ENCODE assay signal across 13 cellular contexts in the genomic region with DNA sequence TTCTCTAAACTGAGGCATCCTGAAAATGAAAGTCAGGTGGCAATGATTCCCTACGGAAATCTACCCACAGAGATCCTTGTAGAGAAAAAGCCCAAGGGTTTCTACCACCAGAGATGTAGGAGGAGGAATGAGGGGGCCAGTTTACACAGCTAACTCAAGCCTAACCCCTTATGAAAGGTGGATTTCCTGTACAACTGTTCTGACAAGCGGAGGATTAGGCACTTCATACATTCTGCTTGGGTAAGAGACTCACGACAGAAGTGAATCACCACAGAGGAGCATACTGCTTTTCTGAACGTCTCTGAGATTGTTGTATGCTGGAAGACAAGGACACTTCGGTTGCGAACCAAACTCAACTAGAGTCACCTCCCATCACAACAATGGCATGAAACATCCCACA.
DNase-seq lines count a peak whose midpoint lies in the region; ATAC-seq, FAIRE-seq and TF ChIP-seq lines count a peak whose summit lies in the region.
"Had no signal": no experiment of that assay in that cellular context is flagged by ENCODE, and none has a peak within 500 bp of the region (broad histone marks: within the 10 kb centered on the region; RNA-seq: fewer than 3 reads in every experiment).

No MANE protein-coding gene starts in this region.

- H3K36me3 ChIP-seq in heart left ventricle (peaks cover 0 to 37% (median 4%) of the 10 kb centered on the region in 9 donors), GM12878 (ENCODE audit: control insufficient read depth in 2 of 2, insufficient read depth in 2 of 2, low read length in 1 of 2) (peaks cover 11 to 25% of the 10 kb centered on the region in 2 experiments), muscle layer of duodenum (ENCODE audit: control insufficient read depth in 1 of 2, insufficient read depth in 2 of 2, low read length in 2 of 2) (peaks cover 0 to 10% of the 10 kb centered on the region in 2 donors), upper lobe of left lung (peaks cover 0 to 7% (median 4%) of the 10 kb centered on the region in 4 donors)
- H3K36me3 ChIP-seq: BE2C had no signal

- no peak overlapping the region for H2AFZ ChIP-seq in GM12878 (ENCODE audit: control insufficient read depth, low read depth, low read length)

- TF ChIP-seq POLR2A in heart left ventricle (IDR thresholded peaks at IDR 0.05) (no peak), GM12878 (IDR thresholded peaks at IDR 0.05; ENCODE audit: low read depth, low read length) (no peak), upper lobe of left lung (IDR thresholded peaks at IDR 0.05) (no peak)

- peak; percentile 7 for FAIRE-seq in GM12878 (lab: Jason Lieb, UNC)

- H3K4me1 ChIP-seq in heart left ventricle (peaks cover 0 to 56% (median 32%) of the 10 kb centered on the region in 12 donors), GM12878 (ENCODE audit: control insufficient read depth, insufficient read depth, low read length) (peaks cover 17% of the 10 kb centered on the region), muscle layer of duodenum (ENCODE audit: control insufficient read depth in 1 of 2, insufficient read depth in 2 of 2, low read length in 2 of 2) (peaks cover 0 to 7% of the 10 kb centered on the region in 2 donors), upper lobe of left lung (peaks cover 4 to 14% (median 11%) of the 10 kb centered on the region in 4 donors)
- H3K4me1 ChIP-seq: BE2C had no signal

- no peak for TF ChIP-seq CTCF in heart left ventricle (IDR thresholded peaks at IDR 0.05)
- TF ChIP-seq CTCF in GM12878 (IDR thresholded peaks at IDR 0.05 in 2 of 3, conservative IDR thresholded peaks at IDR 0.05 in 1 of 3; ENCODE audit: control insufficient read depth in 2 of 3, extremely low read depth in 1 of 3, insufficient read depth in 1 of 3, low read depth in 3 of 3, low read length in 3 of 3), result no peak
- TF ChIP-seq CTCF in upper lobe of left lung (IDR thresholded peaks at IDR 0.05), result no peak

- no peak for TF ChIP-seq RAD21 in GM12878 (IDR thresholded peaks at IDR 0.05; ENCODE audit: insufficient read depth, low read depth, low read length)

- in situ Hi-C loops in GM12878 (cut with MboI), result no loop called here

- RAD21 ChIA-PET in GM12878 (lab: Charles Lee; ENCODE audit: unreplicated experiment), result interaction anchor here (0.6 to 4.2 kb wide), 9 partner anchors 8 to 177 kb away, joined by 3 to 18 read pairs (median 5); a partner anchor contains a TSS

- no peaks in the 10 kb centered on the region for H4K20me1 ChIP-seq in GM12878 (ENCODE audit: control insufficient read depth, insufficient read depth)

- DNase-seq in heart left ventricle (no peak), Right ventricle myocardium inferior (ENCODE audit: missing footprints) (no peak), GM12878 (ENCODE audit: low read depth, low spot score) (no peak), upper lobe of left lung (no peak), AG08395 (ENCODE audit: low spot score) (no peak), foreskin melanocyte (no peak)
- DNase-seq: BE2C; effector memory CD8-positive, alpha-beta T cell; NCI-H1436 treated with DMSO at 0.1 percent for 48 hours; stimulated activated CD8-positive, alpha-beta memory T cell treated with anti-CD3 and anti-CD28 coated beads, Interleukin-4, amount 100 ng/mL, for 48 hours had no signal

- POLR2A ChIA-PET in GM12878 (lab: Charles Lee), result interaction anchor here (1.0 to 1.7 kb wide), 6 partner anchors 11 to 136 kb away, joined by 3 to 5 read pairs (median 4); no protein-coding TSS in a partner anchor

- H3K4me2 ChIP-seq in GM12878 (ENCODE audit: control insufficient read depth, insufficient read depth), result no peak overlapping the region

- H3K79me2 ChIP-seq in GM12878 (ENCODE audit: control insufficient read depth, insufficient read depth, low read length), result peaks cover 4% of the 10 kb centered on the region

- H3K9ac ChIP-seq in GM12878 (ENCODE audit: control insufficient read depth, insufficient read depth, low read length), result no peak overlapping the region

- ATAC-seq in heart left ventricle (no peak), Right ventricle myocardium inferior (no peak), GM12878 (peak; percentile 26; the same call in 1 of the 3 replicates), upper lobe of left lung (ENCODE audit: low FRiP score in 2 of 2) (no peak), GM21717 (IDR thresholded peaks at IDR 0.05; ENCODE audit: unreplicated experiment) (no peak)
- ATAC-seq: effector memory CD8-positive, alpha-beta T cell had no signal

- CTCF ChIA-PET in GM12878 (lab: Yijun Ruan, JAX), result interaction anchor here (0.6 to 6.1 kb wide), 13 partner anchors 9 to 174 kb away, joined by 3 to 37 read pairs (median 6); a partner anchor contains a TSS

- H3K4me3 ChIP-seq in heart left ventricle (no peak overlapping the region), GM12878 (no peak overlapping the region), muscle layer of duodenum (ENCODE audit: low read depth in 1 of 2, low read length in 2 of 2) (no peak overlapping the region), upper lobe of left lung (no peak overlapping the region)
- H3K4me3 ChIP-seq: lung had no signal

- no peaks in the 10 kb centered on the region for H3K9me3 ChIP-seq in heart left ventricle
- H3K9me3 ChIP-seq in GM12878 (replicated peaks; ENCODE audit: control insufficient read depth, insufficient read depth, low read length), result no peaks in the 10 kb centered on the region
- H3K9me3 ChIP-seq in muscle layer of duodenum (ENCODE audit: control insufficient read depth in 1 of 2, low read length in 2 of 2), result no peaks in the 10 kb centered on the region
- no peaks in the 10 kb centered on the region for H3K9me3 ChIP-seq in upper lobe of left lung
- H3K9me3 ChIP-seq: BE2C had no signal

- no peak for TF ChIP-seq EP300 in GM12878 (IDR thresholded peaks at IDR 0.05; ENCODE audit: borderline replicate concordance in 1 of 2, control insufficient read depth in 1 of 2, low read depth in 2 of 2, low read length in 2 of 2)
- TF ChIP-seq EP300 in upper lobe of left lung (IDR thresholded peaks at IDR 0.05), result no peak

- H3K27me3 ChIP-seq in heart left ventricle (no peaks in the 10 kb centered on the region), GM12878 (replicated peaks in 1 of 2; ENCODE audit: control insufficient read depth in 2 of 2, insufficient read depth in 2 of 2, low read length in 1 of 2) (no peaks in the 10 kb centered on the region), muscle layer of duodenum (ENCODE audit: low read depth, low read length) (no peaks in the 10 kb centered on the region), upper lobe of left lung (no peaks in the 10 kb centered on the region)
- H3K27me3 ChIP-seq: BE2C had no signal

- SMC1A ChIA-PET in GM12878 (lab: Charles Lee; ENCODE audit: uncharacterized antibody, unreplicated experiment), result interaction anchor here (1.0 to 3.5 kb wide), 13 partner anchors 8 to 175 kb away, joined by 3 to 16 read pairs (median 5); no protein-coding TSS in a partner anchor

- BruUV-seq in GM12878 (replicated peaks; lab: Mats Ljungman, UMichigan), result no TSS peak

- H3K27ac ChIP-seq in heart left ventricle (peak overlapping the region in 8 of 12 donors; percentile 6 to 84 (median 32)), GM12878 (ENCODE audit: control insufficient read depth, insufficient read depth) (peak overlapping the region; percentile 5), muscle layer of duodenum (ENCODE audit: low read length) (peak overlapping the region; percentile 21), upper lobe of left lung (peak overlapping the region in 3 of 4 donors; percentile 27 to 32 (median 30))

- intact Hi-C loops in heart left ventricle (cut with DNase I), result loop anchor here in 5 of 10 donors (1.0 to 10.0 kb wide), 4 partner anchors 59 to 136 kb away; no protein-coding TSS in a partner anchor
- intact Hi-C loops in Right ventricle myocardium inferior (cut with DNase I), result loop anchor here (5.0 kb wide), 1 partner anchor 109 kb away; no protein-coding TSS in a partner anchor
- intact Hi-C loops in GM12878 (cut with micrococcal nuclease; ENCODE audit: unreplicated experiment), result no loop called here

- WGBS in heart left ventricle, 4 donors, result 74 to 82% (median 76%) methylated on average over 6 of the region's 6 CpGs
- 49% methylated on average over 6 of the region's 6 CpGs for WGBS in GM12878 (ENCODE audit: insufficient coverage, insufficient replicate concordance, low lambda C conversion rate, missing lambda C conversion rate)
- WGBS in upper lobe of left lung, 2 donors, result 84% methylated on average over 6 of the region's 6 CpGs

TF ChIP-seq in GM12878, 131 proteins besides CTCF, POLR2A, EP300 and RAD21:
- no peak for TF ChIP-seq SUPT20H (IDR thresholded peaks at IDR 0.05; ENCODE audit: borderline replicate concordance, control insufficient read depth, low read depth, low read length)
- TF ChIP-seq HDAC6 (IDR thresholded peaks at IDR 0.05; ENCODE audit: unreplicated experiment), result no peak
- TF ChIP-seq, protein P1, sequence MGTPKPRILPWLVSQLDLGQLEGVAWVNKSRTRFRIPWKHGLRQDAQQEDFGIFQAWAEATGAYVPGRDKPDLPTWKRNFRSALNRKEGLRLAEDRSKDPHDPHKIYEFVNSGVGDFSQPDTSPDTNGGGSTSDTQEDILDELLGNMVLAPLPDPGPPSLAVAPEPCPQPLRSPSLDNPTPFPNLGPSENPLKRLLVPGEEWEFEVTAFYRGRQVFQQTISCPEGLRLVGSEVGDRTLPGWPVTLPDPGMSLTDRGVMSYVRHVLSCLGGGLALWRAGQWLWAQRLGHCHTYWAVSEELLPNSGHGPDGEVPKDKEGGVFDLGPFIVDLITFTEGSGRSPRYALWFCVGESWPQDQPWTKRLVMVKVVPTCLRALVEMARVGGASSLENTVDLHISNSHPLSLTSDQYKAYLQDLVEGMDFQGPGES (IDR thresholded peaks at IDR 0.05), result no peak
- TF ChIP-seq HDGF (IDR thresholded peaks at IDR 0.05), result no peak
- no peak for TF ChIP-seq FOS (IDR thresholded peaks at IDR 0.05; ENCODE audit: borderline replicate concordance, extremely low read depth, insufficient read length)
